Comparison of ENCODE assay signal across 18 cellular contexts in the genomic region with DNA sequence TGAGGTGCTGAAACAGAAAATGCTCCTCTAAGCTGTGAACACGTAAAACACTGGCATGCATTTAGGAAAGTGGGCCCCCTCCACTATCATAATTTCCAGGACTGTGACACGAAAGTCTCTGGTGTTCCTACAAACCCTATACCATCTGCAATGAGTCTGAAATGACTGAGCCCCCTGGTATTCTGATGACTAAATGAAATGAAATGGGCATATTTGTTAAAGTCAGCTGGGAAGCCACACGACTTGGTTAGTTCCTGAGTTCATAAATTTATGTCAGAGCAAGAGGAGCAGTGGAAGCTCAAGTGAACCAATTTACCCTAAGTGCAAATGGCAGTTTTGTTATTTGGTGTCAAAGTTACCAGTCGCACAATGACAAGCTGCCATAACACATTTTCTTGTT.
DNase-seq lines count a peak whose midpoint lies in the region; ATAC-seq, FAIRE-seq and TF ChIP-seq lines count a peak whose summit lies in the region.
"Had no signal": no experiment of that assay in that cellular context is flagged by ENCODE, and none has a peak within 500 bp of the region (broad histone marks: within the 10 kb centered on the region; RNA-seq: fewer than 3 reads in every experiment).

No MANE protein-coding gene starts in this region.

- intact Hi-C loops in CD14-positive monocyte (cut with micrococcal nuclease) = no loop called here

- peaks cover 0 to 4% (median 0%) of the 10 kb centered on the region in 7 donors for H3K9me3 Mint-ChIP-seq in CD14-positive monocyte

- H3K4me3 ChIP-seq in skeletal muscle cell (ENCODE audit: low read depth, low read length) = no peak overlapping the region
- H3K4me3 ChIP-seq: heart right ventricle, left lung, upper lobe of right lung had no signal

- ATAC-seq in HG03139 (IDR thresholded peaks at IDR 0.05; ENCODE audit: unreplicated experiment) = no peak
- ATAC-seq: activated CD8-positive, alpha-beta T cell treated with anti-CD3 and anti-CD28 coated beads, Interleukin-2, amount 10 ng/mL, durations not matched to agents 7 days and 5 days; heart right ventricle; left lung; natural killer cell; upper lobe of right lung had no signal

- no peak overlapping the region for H3K4me3 Mint-ChIP-seq in CD14-positive monocyte
- H3K4me3 Mint-ChIP-seq: activated CD8-positive, alpha-beta T cell treated with anti-CD3 and anti-CD28 coated beads, Interleukin-2, amount 10 ng/mL, durations not matched to agents 7 days and 5 days; natural killer cell had no signal

- DNase-seq in EL (peak; percentile 94), RCC 7860 (ENCODE audit: low spot score) (peak; percentile 10), fibroblast of gingiva (ENCODE audit: low read depth) (peak; percentile 1), skeletal muscle cell (ENCODE audit: low read depth) (peak; percentile 25), anterior cingulate cortex (lab: John Stamatoyannopoulos, UW) (no peak), CD14-positive monocyte (ENCODE audit: low spot score) (no peak)
- DNase-seq in activated effector memory CD4-positive, alpha-beta T cell treated with Interleukin-2 at 50 U/mL for 16 hours = no peak
- DNase-seq: activated CD8-positive, alpha-beta T cell treated with anti-CD3 and anti-CD28 coated beads, Interleukin-2, amount 10 ng/mL, durations not matched to agents 7 days and 5 days; effector memory CD4-positive, alpha-beta T cell; heart right ventricle; left lung; MV-4-11; natural killer cell; NK-92 treated with Interleukin-12 subunit alpha and Interleukin-12 subunit beta, amount 100 ng/mL, for 24 hours; retina; stimulated activated CD4-positive, alpha-beta T cell treated with anti-CD3 and anti-CD28 coated beads, Interleukin-4, amount 100 ng/mL, for 24 hours; upper lobe of right lung had no signal

- FAIRE-seq in RCC 7860 (lab: Jason Lieb, UNC) = no peak

- no peaks in the 10 kb centered on the region for H3K4me1 Mint-ChIP-seq in CD14-positive monocyte
- H3K4me1 Mint-ChIP-seq: natural killer cell had no signal

- H3K27me3 Mint-ChIP-seq in CD14-positive monocyte (ENCODE audit: low read depth in 3 of 3) = peaks cover 0 to 1% (median 1%) of the 10 kb centered on the region in 3 donors

- no peak overlapping the region for H3K27ac Mint-ChIP-seq in CD14-positive monocyte
- H3K27ac Mint-ChIP-seq: activated CD8-positive, alpha-beta T cell treated with anti-CD3 and anti-CD28 coated beads, Interleukin-2, amount 10 ng/mL, durations not matched to agents 7 days and 5 days; natural killer cell had no signal

- H3K36me3 Mint-ChIP-seq in CD14-positive monocyte = no peaks in the 10 kb centered on the region
- H3K36me3 Mint-ChIP-seq: natural killer cell had no signal

- TF ChIP-seq CTCF in CD14-positive monocyte (IDR thresholded peaks at IDR 0.05) = no peak

Comparison
In these comparisons a context has a peak if more than half of its experiments do, and no peak if none do; other contexts are left out.
1. DNase-seq: peak in EL (single experiment), RCC 7860 (single experiment), fibroblast of gingiva (single experiment) and skeletal muscle cell (single experiment); none in anterior cingulate cortex (0 of 58), CD14-positive monocyte (single experiment) and activated effector memory CD4-positive, alpha-beta T cell treated with Interleukin-2 at 50 U/mL for 16 hours (single experiment).